Comparison of ENCODE assay signal across 14 cellular contexts in genomic region chr2:16115881-16116830, GRCh38.
DNase-seq lines count a peak whose midpoint lies in the region; ATAC-seq and TF ChIP-seq lines count a peak whose summit lies in the region.
"Had no signal": no experiment of that assay in that cellular context is flagged by ENCODE, and none has a peak within 500 bp of the region (broad histone marks: within the 10 kb centered on the region; RNA-seq: fewer than 3 reads in every experiment).

No MANE protein-coding gene starts in this region.

- H3K27ac ChIP-seq in GM23338 (ENCODE audit: low read depth) (no peak overlapping the region), hepatocyte (peak overlapping the region; percentile 69), ascending aorta (no peak overlapping the region), RWPE1 (no peak overlapping the region)
- H3K27ac ChIP-seq: C4-2B had no signal

- no peaks in the 10 kb centered on the region; the same call in 1 of the 3 replicates for H3K9me3 Mint-ChIP-seq in GM23338
- H3K9me3 Mint-ChIP-seq: CD4-positive, alpha-beta T cell had no signal

- peaks cover 16% of the 10 kb centered on the region for H3K4me1 Mint-ChIP-seq in GM23338

- intact Hi-C loops in ascending aorta (cut with DNase I) = no loop called here

- peaks cover 3% of the 10 kb centered on the region; the same call in 1 of the 3 replicates for H3K36me3 Mint-ChIP-seq in GM23338 (ENCODE audit: low read depth)

- no peak for TF ChIP-seq CTCF in GM23338 (conservative IDR thresholded peaks at IDR 0.05; ENCODE audit: low read depth in 2 of 2)
- TF ChIP-seq CTCF in hepatocyte (IDR thresholded peaks at IDR 0.05; ENCODE audit: poor library complexity) = no peak
- TF ChIP-seq CTCF in ascending aorta (IDR thresholded peaks at IDR 0.05) = no peak
- TF ChIP-seq CTCF in RWPE1 (conservative IDR thresholded peaks at IDR 0.05; ENCODE audit: low read depth) = no peak

- H3K36me3 ChIP-seq in GM23338 (ENCODE audit: insufficient read depth) (no peaks in the 10 kb centered on the region), hepatocyte (replicated peaks; ENCODE audit: insufficient read depth, low read depth) (no peaks in the 10 kb centered on the region), ascending aorta (no peaks in the 10 kb centered on the region)

- H3K9me2 ChIP-seq in GM23338 (ENCODE audit: insufficient read depth) (peaks cover 7% of the 10 kb centered on the region; the same call in 1 of the 2 replicates), hepatocyte (replicated peaks; ENCODE audit: insufficient read depth) (no peaks in the 10 kb centered on the region)

- no peaks in the 10 kb centered on the region for H3K27me3 ChIP-seq in GM23338 (ENCODE audit: insufficient read depth)
- no peaks in the 10 kb centered on the region for H3K27me3 ChIP-seq in hepatocyte
- H3K27me3 ChIP-seq in ascending aorta = no peaks in the 10 kb centered on the region

- H3K4me1 ChIP-seq in GM23338 (ENCODE audit: insufficient read depth) (no peaks in the 10 kb centered on the region; the same call in 1 of the 2 replicates), hepatocyte (ENCODE audit: insufficient read depth) (peaks cover 17% of the 10 kb centered on the region), ascending aorta (no peaks in the 10 kb centered on the region)

- H2AFZ ChIP-seq in GM23338 = peak overlapping the region; percentile 66; the same call in 1 of the 2 replicates
- no peak overlapping the region for H2AFZ ChIP-seq in hepatocyte

- H4K20me1 ChIP-seq in GM23338 (replicated peaks; ENCODE audit: insufficient read depth) (no peaks in the 10 kb centered on the region), hepatocyte (ENCODE audit: insufficient read depth, poor library complexity, severe bottlenecking) (no peaks in the 10 kb centered on the region)

- no peak overlapping the region for H3K4me3 Mint-ChIP-seq in GM23338
- H3K4me3 Mint-ChIP-seq: CD4-positive, alpha-beta T cell had no signal

- no peak overlapping the region for H3K27ac Mint-ChIP-seq in GM23338
- H3K27ac Mint-ChIP-seq: CD4-positive, alpha-beta T cell had no signal

- H3K79me2 ChIP-seq in GM23338 (replicated peaks; ENCODE audit: insufficient read depth) (no peaks in the 10 kb centered on the region), hepatocyte (no peaks in the 10 kb centered on the region)

- POLR2A ChIA-PET in RWPE1 (lab: Yijun Ruan, JAX; ENCODE audit: low non-redundant PET) = interaction anchor here (0.7 kb wide), 1 partner anchor 200 kb away, joined by 3 read pairs; no protein-coding TSS in a partner anchor

- no peak for ATAC-seq in GM23338
- ATAC-seq: K562 had no signal

- CTCF ChIA-PET in RWPE1 (lab: Yijun Ruan, JAX) = no interaction called here

- H3K9me3 ChIP-seq in hepatocyte (ENCODE audit: low read depth) (no peaks in the 10 kb centered on the region), ascending aorta (no peaks in the 10 kb centered on the region)

- 80% methylated on average over 7 of the region's 7 CpGs for WGBS in hepatocyte (ENCODE audit: low lambda C conversion rate, missing lambda C conversion rate)

- DNase-seq in GM23338 (ENCODE audit: low spot score) (no peak), SK-N-DZ (ENCODE audit: low spot score) (peak; percentile 100), hepatocyte (ENCODE audit: low spot score) (no peak), ascending aorta (ENCODE audit: low spot score in 2 of 2) (no peak), NCI-H1436 (lab: John Stamatoyannopoulos, UW) (no peak), RWPE1 (ENCODE audit: low spot score) (no peak)
- DNase-seq: ACHN; CD4-positive, alpha-beta T cell; DMS153; DMS79; GDM1; IMR-90 had no signal

- H3K4me3 ChIP-seq in GM23338 = no peak overlapping the region
- no peak overlapping the region for H3K4me3 ChIP-seq in hepatocyte
- H3K4me3 ChIP-seq in ascending aorta = no peak overlapping the region
- H3K4me3 ChIP-seq: K562 had no signal

- H3K4me2 ChIP-seq in GM23338 = no peak overlapping the region
- H3K4me2 ChIP-seq in hepatocyte = no peak overlapping the region

- H3K27me3 Mint-ChIP-seq in GM23338 (ENCODE audit: insufficient read depth, low read depth, poor library complexity) = peaks cover 2% of the 10 kb centered on the region
- H3K27me3 Mint-ChIP-seq: CD4-positive, alpha-beta T cell had no signal

- H3F3A ChIP-seq in GM23338 (replicated peaks; ENCODE audit: low read depth) = no peaks in the 10 kb centered on the region

TF ChIP-seq in GM23338, 12 proteins besides CTCF, POLR2A, EP300 and RAD21:
- TF ChIP-seq POLR2AphosphoS5 (IDR thresholded peaks at IDR 0.05; ENCODE audit: low read depth) = no peak
